In genomic region chr13:113417836-113418721, GRCh38 we compare ENCODE assay signal across 26 cellular contexts. TPM values are rescaled to one million over a fixed set of nuclear protein-coding genes. Genes with fewer than 3 reads are reported as not detected.
"Had no signal": no experiment of that assay in that cellular context is flagged by ENCODE, and none has a peak within 500 bp of the region (broad histone marks: within the 10 kb centered on the region; RNA-seq: fewer than 3 reads in every experiment).

No MANE protein-coding gene starts in this region.

- H3K4me3 ChIP-seq: left lung, mucosa of descending colon, pancreas, thoracic aorta had no signal

- H3K36me3 ChIP-seq: brain microvascular endothelial cell, left lung, pancreas, thoracic aorta had no signal

- H3K9me3 ChIP-seq: left lung, mucosa of descending colon, pancreas, thoracic aorta had no signal

- H3K4me1 ChIP-seq: foreskin keratinocyte, left lung, pancreas had no signal

- H3K27me3 ChIP-seq: brain microvascular endothelial cell, pancreas had no signal

- H3K27ac ChIP-seq: brain microvascular endothelial cell, foreskin keratinocyte, left lung, pancreas, thoracic aorta had no signal

- DNase-seq: activated CD4-positive, alpha-beta memory T cell treated with anti-CD3 and anti-CD28 coated beads, Interleukin-2, amount 10 ng/mL, durations not matched to agents 7 days and 5 days; activated CD4-positive, alpha-beta T cell treated with anti-CD3 and anti-CD28 coated beads for 1 hour; activated CD4-positive, alpha-beta T cell treated with anti-CD3 and anti-CD28 coated beads, Interleukin-2, amount 10 ng/mL, durations not matched to agents 7 days and 5 days; activated CD8-positive, alpha-beta memory T cell treated with anti-CD3 and anti-CD28 coated beads, Interleukin-2, amount 50 U/mL, for 48 hours; activated gamma-delta T cell treated with Interleukin-2 at 50 U/mL for 16 hours; activated naive CD4-positive, alpha-beta T cell treated with anti-CD3 and anti-CD28 coated beads, Interleukin-2, amount 50 U/mL, for 16 hours; activated T-cell treated with anti-CD3 and anti-CD28 coated beads, Interleukin-2, amount 50 U/mL, for 24 hours; amniotic stem cell; brain microvascular endothelial cell; endodermal cell; foreskin keratinocyte; left lung; mucosa of descending colon; pancreas; stimulated activated CD4-positive, alpha-beta T cell treated with anti-CD3 and anti-CD28 coated beads, Interleukin-2, amount 100 ng/mL, for 48 hours; T-helper 2 cell; trophoblast cell had no signal

- FAIRE-seq: astrocyte, islet of Langerhans, pancreas had no signal

- ATAC-seq: activated T-helper 17 cell treated with anti-CD3 and anti-CD28 coated beads, Interleukin-2, amount 50 U/mL, for 72 hours; esophagus mucosa; foreskin keratinocyte; left lung; mucosa of descending colon; natural killer cell treated with Interleukin-12 subunit alpha and Interleukin-12 subunit beta and Interleukin-15 and Interleukin-18, amount 100 ng/mL, for 72 hours; pancreas; WTC11 had no signal

RNA-seq across cellular contexts. Expression of gene GRTP1, which starts 54.1 kb away (rescaled TPM):
- total RNA-seq: glomerular endothelial cell; myocyte; natural killer cell treated with Interleukin-12 subunit alpha and Interleukin-12 subunit beta and Interleukin-15 and Interleukin-18, amount 100 ng/mL, for 72 hours had no signal
